19 cellular contexts compared by ENCODE assay signal in genomic region chr22:34395370-34395769, GRCh38.
"Had no signal": no experiment of that assay in that cellular context is flagged by ENCODE, and none has a peak within 500 bp of the region (broad histone marks: within the 10 kb centered on the region; RNA-seq: fewer than 3 reads in every experiment).

No MANE protein-coding gene starts in this region.

- H3K36me3 ChIP-seq: cardiac muscle cell, left ventricle myocardium inferior, sigmoid colon had no signal

- H3K9me3 ChIP-seq: body of pancreas, sigmoid colon, testis had no signal

- ATAC-seq: activated T-cell treated with anti-CD3 and anti-CD28 coated beads, Interleukin-2, amount 50 U/mL, for 72 hours; body of pancreas; natural killer cell; stimulated activated naive B cell treated with anti-CD40 and anti-IgM and Interleukin-4, amounts not matched to agents 10 μg/mL and 1 μg/mL and 100 μg/mL, for 72 hours had no signal

- H3K4me1 ChIP-seq: body of pancreas, left ventricle myocardium inferior, sigmoid colon, testis had no signal

- DNase-seq: activated CD4-positive, alpha-beta memory T cell treated with anti-CD3 and anti-CD28 coated beads for 36 hours; activated CD4-positive, alpha-beta T cell treated with anti-CD3 and anti-CD28 coated beads for 48 hours; activated effector memory CD4-positive, alpha-beta T cell treated with Interleukin-2 at 50 U/mL for 16 hours; activated naive CD4-positive, alpha-beta T cell treated with anti-CD3 and anti-CD28 coated beads, Interleukin-2, amount 10 ng/mL, durations not matched to agents 7 days and 5 days; activated T-cell treated with anti-CD3 and anti-CD28 coated beads, Interleukin-2, amount 50 U/mL, for 72 hours; amygdala; body of pancreas; left ventricle myocardium inferior; natural killer cell; retina; sigmoid colon; stimulated activated CD4-positive, alpha-beta T cell treated with anti-CD3 and anti-CD28 coated beads, Interleukin-2, amount 100 ng/mL, for 48 hours; stimulated activated CD8-positive, alpha-beta memory T cell treated with anti-CD3 and anti-CD28 coated beads, Interleukin-4, amount 100 ng/mL, for 48 hours; stimulated activated naive B cell treated with anti-CD40 and anti-IgM and Interleukin-4, amounts not matched to agents 10 μg/mL and 1 μg/mL and 100 μg/mL, for 72 hours; T1000; testis; trophoblast cell had no signal

- H3K27me3 ChIP-seq: body of pancreas, cardiac muscle cell, sigmoid colon, testis had no signal

- H3K4me3 ChIP-seq: body of pancreas, cardiac muscle cell, left ventricle myocardium inferior, sigmoid colon, testis had no signal

- FAIRE-seq: endometrium had no signal

- H3K27ac ChIP-seq: body of pancreas, cardiac muscle cell, left ventricle myocardium inferior, sigmoid colon, testis had no signal
